In genomic region chr19:17055636-17056035, GRCh38 we compare ENCODE assay signal across 19 cellular contexts. TPM values are rescaled to one million over a fixed set of nuclear protein-coding genes. Genes with fewer than 3 reads are reported as not detected.
DNase-seq lines count a peak whose midpoint lies in the region; ATAC-seq and TF ChIP-seq lines count a peak whose summit lies in the region.
"Had no signal": no experiment of that assay in that cellular context is flagged by ENCODE, and none has a peak within 500 bp of the region (broad histone marks: within the 10 kb centered on the region; RNA-seq: fewer than 3 reads in every experiment).

No MANE protein-coding gene starts in this region.

- intact Hi-C loops in Right ventricle myocardium inferior (cut with DNase I), result no loop called here
- intact Hi-C loops in upper lobe of right lung (cut with DNase I), result no loop called here

- H3K27ac ChIP-seq in right atrium auricular region (no peak overlapping the region), upper lobe of right lung (no peak overlapping the region)
- H3K27ac ChIP-seq: 22Rv1 had no signal

- peaks cover 7% of the 10 kb centered on the region for H3K9me3 Mint-ChIP-seq in endothelial cell (ENCODE audit: unreplicated experiment)
- H3K9me3 Mint-ChIP-seq: CD4-positive, alpha-beta memory T cell; HFFc6 had no signal

- H3K36me3 Mint-ChIP-seq in endothelial cell (ENCODE audit: low read depth, unreplicated experiment), result peaks cover 32% of the 10 kb centered on the region

- H3K27ac Mint-ChIP-seq in endothelial cell (ENCODE audit: unreplicated experiment), result no peak overlapping the region
- H3K27ac Mint-ChIP-seq: B cell, HFFc6 had no signal

- H3K9me3 ChIP-seq in right atrium auricular region (peaks cover 0 to 16% of the 10 kb centered on the region in 2 donors), upper lobe of right lung (peaks cover 4% of the 10 kb centered on the region)
- H3K9me3 ChIP-seq: HAP-1 had no signal

- H3K36me3 ChIP-seq in right atrium auricular region (peaks cover 29% of the 10 kb centered on the region), upper lobe of right lung (peaks cover 28% of the 10 kb centered on the region)

- H3K4me3 Mint-ChIP-seq in endothelial cell (ENCODE audit: unreplicated experiment), result no peak overlapping the region
- H3K4me3 Mint-ChIP-seq: B cell; CD4-positive, alpha-beta memory T cell; HFFc6 had no signal

- H3K27me3 Mint-ChIP-seq in endothelial cell (ENCODE audit: unreplicated experiment), result peaks cover 2% of the 10 kb centered on the region
- H3K27me3 Mint-ChIP-seq: B cell; CD4-positive, alpha-beta memory T cell had no signal

- peak; percentile 43 for DNase-seq in Right ventricle myocardium inferior (ENCODE audit: missing footprints)
- no peak for DNase-seq in right atrium auricular region (ENCODE audit: low spot score)
- no peak for DNase-seq in upper lobe of right lung
- no peak for DNase-seq in endothelial cell (ENCODE audit: low spot score)
- no peak for DNase-seq in ureter (ENCODE audit: low spot score)
- DNase-seq: C1 segment of cervical spinal cord; Calu3; CD4-positive, alpha-beta memory T cell; COR-L47; DMS53; DMS79 treated with DMSO at 0.1 percent for 48 hours; GF-D8; GOT3; HFFc6 had no signal

- ATAC-seq in Right ventricle myocardium inferior, result no peak
- peak; percentile 6 for ATAC-seq in esophagus mucosa
- ATAC-seq in upper lobe of right lung, result peak; percentile 51

- H3K4me3 ChIP-seq in right atrium auricular region (no peak overlapping the region), upper lobe of right lung (no peak overlapping the region)
- H3K4me3 ChIP-seq: HAP-1 had no signal

- TF ChIP-seq CTCF in right atrium auricular region (IDR thresholded peaks at IDR 0.05), result no peak
- no peak for TF ChIP-seq CTCF in upper lobe of right lung (IDR thresholded peaks at IDR 0.05)
- TF ChIP-seq CTCF in endothelial cell (IDR thresholded peaks at IDR 0.05; ENCODE audit: unreplicated experiment), result no peak

- no peaks in the 10 kb centered on the region for H3K4me1 ChIP-seq in right atrium auricular region
- H3K4me1 ChIP-seq in upper lobe of right lung, result no peaks in the 10 kb centered on the region
- H3K4me1 ChIP-seq: HAP-1 had no signal

- H3K27me3 ChIP-seq in right atrium auricular region (no peaks in the 10 kb centered on the region), upper lobe of right lung (no peaks in the 10 kb centered on the region)

- no peaks in the 10 kb centered on the region for H3K4me1 Mint-ChIP-seq in endothelial cell (ENCODE audit: unreplicated experiment)
- H3K4me1 Mint-ChIP-seq: B cell; CD4-positive, alpha-beta memory T cell had no signal

RNA-seq across cellular contexts. Expression of gene HAUS8, which starts 19.6 kb away (rescaled TPM):
- 5.4 TPM for total RNA-seq in Right ventricle myocardium inferior
- 1 to 10 TPM; 2.5 to 5.0 TPM for total RNA-seq in right atrium auricular region
- total RNA-seq in esophagus mucosa, result 6.1 TPM
- 8.1 TPM for total RNA-seq in upper lobe of right lung
- total RNA-seq in endothelial cell (ENCODE audit: unreplicated experiment), result 6.9 TPM
- total RNA-seq in ureter, result 10.8 TPM

RNA-seq across cellular contexts. Expression of gene MYO9B, which starts 19.9 kb away (rescaled TPM):
- 33.2 TPM for total RNA-seq in Right ventricle myocardium inferior
- total RNA-seq in right atrium auricular region, result 10 to 100 TPM; 25.4 to 40.8 TPM
- 27.4 TPM for total RNA-seq in esophagus mucosa
- total RNA-seq in upper lobe of right lung, result 137 TPM
- total RNA-seq in endothelial cell (ENCODE audit: unreplicated experiment), result 62.4 TPM
- 77.3 TPM for total RNA-seq in ureter

RNA-seq across cellular contexts. Expression of gene CPAMD8, which starts 29.0 kb away (rescaled TPM):
- total RNA-seq in Right ventricle myocardium inferior, result 16.0 TPM
- 10 to 100 TPM in 1 of 2 donors, 1 to 10 TPM in 1; 5.5 to 21.4 TPM for total RNA-seq in right atrium auricular region
- 2.0 TPM for total RNA-seq in esophagus mucosa
- 50.9 TPM for total RNA-seq in upper lobe of right lung
- 4.8 TPM for total RNA-seq in endothelial cell (ENCODE audit: unreplicated experiment)
- 51.8 TPM for total RNA-seq in ureter
- total RNA-seq: Daoy had no signal
